In the genomic region with DNA sequence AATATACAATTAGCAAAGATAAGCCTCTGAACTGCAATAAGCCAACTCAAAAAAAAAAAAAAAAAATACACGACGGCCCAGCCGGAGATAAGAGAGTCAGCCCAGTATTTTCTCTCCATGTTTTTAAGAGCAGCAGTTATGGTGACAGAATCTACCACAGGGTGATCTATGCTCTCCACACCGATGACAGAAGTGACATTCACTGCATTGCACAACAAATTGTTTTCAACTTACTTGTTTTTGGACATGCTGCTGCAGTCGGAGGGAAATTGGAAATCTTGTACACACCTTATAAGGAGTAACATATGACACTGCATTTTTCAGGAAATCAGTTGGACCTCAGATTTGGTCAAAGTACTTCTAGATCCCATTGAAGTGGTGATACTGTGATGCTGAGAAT, we compare ENCODE assay signal across 33 cellular contexts. TPM values are rescaled to one million over a fixed set of nuclear protein-coding genes. Genes with fewer than 3 reads are reported as not detected.
"Had no signal": no experiment of that assay in that cellular context is flagged by ENCODE, and none has a peak within 500 bp of the region (broad histone marks: within the 10 kb centered on the region; RNA-seq: fewer than 3 reads in every experiment).

No MANE protein-coding gene starts in this region.

- H3K36me3 Mint-ChIP-seq: naive thymus-derived CD8-positive, alpha-beta T cell; stimulated activated memory B cell treated with anti-CD40 and anti-IgM and Interleukin-4, amounts not matched to agents 10 μg/mL and 1 μg/mL and 100 μg/mL, for 72 hours had no signal

- H3K27ac Mint-ChIP-seq: effector memory CD8-positive, alpha-beta T cell; naive thymus-derived CD8-positive, alpha-beta T cell; nephron progenitor cell; stimulated activated memory B cell treated with anti-CD40 and anti-IgM and Interleukin-4, amounts not matched to agents 10 μg/mL and 1 μg/mL and 100 μg/mL, for 72 hours had no signal

- H3K4me3 ChIP-seq: esophagus squamous epithelium, heart right ventricle, left ventricle myocardium inferior, lower lobe of right lung, prostate gland, right atrium auricular region, sigmoid colon, spleen, testis, tibial artery, upper lobe of left lung had no signal

- H3K27me3 Mint-ChIP-seq: stimulated activated memory B cell treated with anti-CD40 and anti-IgM and Interleukin-4, amounts not matched to agents 10 μg/mL and 1 μg/mL and 100 μg/mL, for 72 hours had no signal

- DNase-seq: cortex of kidney; effector memory CD8-positive, alpha-beta T cell; erythroblast; esophagus squamous epithelium; foreskin melanocyte; glutamatergic neuron; heart right ventricle; hippocampal formation; left cardiac atrium; left ventricle myocardium inferior; lower lobe of right lung; naive thymus-derived CD8-positive, alpha-beta T cell; nephron progenitor cell; nucleus accumbens; sigmoid colon; spleen; stimulated activated CD4-positive, alpha-beta T cell treated with anti-CD3 and anti-CD28 coated beads, Interleukin-4, amount 100 ng/mL, for 4 hours; stimulated activated naive CD8-positive, alpha-beta T cell treated with anti-CD3 and anti-CD28 coated beads, Interleukin-15, Interleukin-2, amounts not matched to agents 100 U/mL and 50 U/mL, for 24 hours; substantia nigra; testis; tibial artery; upper lobe of left lung had no signal

- H3K4me1 Mint-ChIP-seq: naive thymus-derived CD8-positive, alpha-beta T cell; stimulated activated memory B cell treated with anti-CD40 and anti-IgM and Interleukin-4, amounts not matched to agents 10 μg/mL and 1 μg/mL and 100 μg/mL, for 72 hours had no signal

- FAIRE-seq: endometrium, islet of Langerhans, urothelium cell line had no signal

- H3K36me3 ChIP-seq: esophagus squamous epithelium, heart right ventricle, left ventricle myocardium inferior, lower lobe of right lung, prostate gland, right atrium auricular region, sigmoid colon, spleen, tibial artery, upper lobe of left lung had no signal

- H3K4me3 Mint-ChIP-seq: effector memory CD8-positive, alpha-beta T cell; naive thymus-derived CD8-positive, alpha-beta T cell; nephron progenitor cell; stimulated activated memory B cell treated with anti-CD40 and anti-IgM and Interleukin-4, amounts not matched to agents 10 μg/mL and 1 μg/mL and 100 μg/mL, for 72 hours had no signal

- H3K4me1 ChIP-seq: esophagus squamous epithelium, heart right ventricle, left ventricle myocardium inferior, lower lobe of right lung, prostate gland, right atrium auricular region, sigmoid colon, spleen, testis, tibial artery, upper lobe of left lung had no signal

- ATAC-seq: effector memory CD8-positive, alpha-beta T cell; heart right ventricle; left cardiac atrium; lower lobe of right lung; naive thymus-derived CD8-positive, alpha-beta T cell; stimulated activated memory B cell treated with anti-CD40 and anti-IgM and Interleukin-4, amounts not matched to agents 10 μg/mL and 1 μg/mL and 100 μg/mL, for 72 hours; stimulated activated naive CD8-positive, alpha-beta T cell treated with anti-CD3 and anti-CD28 coated beads, Interleukin-15, Interleukin-2, amounts not matched to agents 100 U/mL and 50 U/mL, for 24 hours had no signal

- H3K27ac ChIP-seq: esophagus squamous epithelium, heart right ventricle, left ventricle myocardium inferior, lower lobe of right lung, prostate gland, right atrium auricular region, sigmoid colon, spleen, testis, tibial artery, upper lobe of left lung had no signal

- H3K9me3 ChIP-seq: esophagus squamous epithelium, heart right ventricle, left ventricle myocardium inferior, lower lobe of right lung, prostate gland, right atrium auricular region, sigmoid colon, spleen, testis, tibial artery, upper lobe of left lung had no signal

- H3K9me3 Mint-ChIP-seq: effector memory CD8-positive, alpha-beta T cell; naive thymus-derived CD8-positive, alpha-beta T cell; nephron progenitor cell; stimulated activated memory B cell treated with anti-CD40 and anti-IgM and Interleukin-4, amounts not matched to agents 10 μg/mL and 1 μg/mL and 100 μg/mL, for 72 hours had no signal

- H3K27me3 ChIP-seq: right atrium auricular region, sigmoid colon, spleen, testis, tibial artery, upper lobe of left lung had no signal

RNA-seq across cellular contexts. Expression of a gene that starts 23.3 kb away (rescaled TPM):
- total RNA-seq: kidney epithelial cell; myocyte; naive thymus-derived CD8-positive, alpha-beta T cell had no signal
- polyA plus RNA-seq: naive thymus-derived CD8-positive, alpha-beta T cell had no signal

RNA-seq across cellular contexts. Expression of a gene that starts 56.6 kb away (rescaled TPM):
- total RNA-seq: dermis microvascular lymphatic vessel endothelial cell; heart right ventricle; kidney epithelial cell; left cardiac atrium; left ventricle myocardium inferior; lower lobe of right lung; myocyte; naive thymus-derived CD8-positive, alpha-beta T cell; osteocyte; skeletal muscle tissue had no signal
- polyA plus RNA-seq: heart right ventricle; naive thymus-derived CD8-positive, alpha-beta T cell; sigmoid colon had no signal
